In genomic region chr22:19275513-19275912, GRCh38 we compare ENCODE assay signal across 24 cellular contexts.
"Had no signal": no experiment of that assay in that cellular context is flagged by ENCODE, and none has a peak within 500 bp of the region (broad histone marks: within the 10 kb centered on the region; RNA-seq: fewer than 3 reads in every experiment).

No MANE protein-coding gene starts in this region.

- H3K4me3 Mint-ChIP-seq: activated CD4-positive, alpha-beta memory T cell treated with anti-CD3 and anti-CD28 coated beads, Interleukin-2, amount 10 ng/mL, durations not matched to agents 7 days and 5 days; activated CD4-positive, alpha-beta T cell treated with anti-CD3 and anti-CD28 coated beads, Interleukin-2, amount 10 ng/mL, durations not matched to agents 7 days and 5 days; activated naive CD4-positive, alpha-beta T cell treated with anti-CD3 and anti-CD28 coated beads, Interleukin-2, amount 50 U/mL, for 24 hours; activated naive CD8-positive, alpha-beta T cell treated with anti-CD3 and anti-CD28 coated beads, Interleukin-2, amount 50 U/mL, for 24 hours; activated T-cell treated with anti-CD3 and anti-CD28 coated beads, Interleukin-2, amount 50 U/mL, for 4 hours; activated T-helper 17 cell treated with anti-CD3 and anti-CD28 coated beads, Interleukin-2, amount 50 U/mL, for 72 hours; central memory CD8-positive, alpha-beta T cell; mesothelial cell of epicardium; naive B cell; nephron progenitor cell; T-helper 17 cell; WTC11 had no signal

- H3K4me3 ChIP-seq: pancreas, prostate gland, upper lobe of right lung had no signal

- H3K36me3 Mint-ChIP-seq: activated naive CD4-positive, alpha-beta T cell treated with anti-CD3 and anti-CD28 coated beads, Interleukin-2, amount 50 U/mL, for 24 hours; mesothelial cell of epicardium; naive B cell; WTC11 had no signal

- H3K27me3 Mint-ChIP-seq: activated CD4-positive, alpha-beta T cell treated with anti-CD3 and anti-CD28 coated beads, Interleukin-2, amount 10 ng/mL, durations not matched to agents 7 days and 5 days; activated naive CD4-positive, alpha-beta T cell treated with anti-CD3 and anti-CD28 coated beads, Interleukin-2, amount 50 U/mL, for 24 hours; activated T-helper 17 cell treated with anti-CD3 and anti-CD28 coated beads, Interleukin-2, amount 50 U/mL, for 72 hours; central memory CD8-positive, alpha-beta T cell; naive B cell had no signal

- H3K9me3 ChIP-seq: pancreas, prostate gland, upper lobe of right lung had no signal

- H3K9me3 Mint-ChIP-seq: activated CD4-positive, alpha-beta memory T cell treated with anti-CD3 and anti-CD28 coated beads, Interleukin-2, amount 10 ng/mL, durations not matched to agents 7 days and 5 days; activated CD4-positive, alpha-beta T cell treated with anti-CD3 and anti-CD28 coated beads, Interleukin-2, amount 10 ng/mL, durations not matched to agents 7 days and 5 days; activated naive CD4-positive, alpha-beta T cell treated with anti-CD3 and anti-CD28 coated beads, Interleukin-2, amount 50 U/mL, for 24 hours; activated naive CD8-positive, alpha-beta T cell treated with anti-CD3 and anti-CD28 coated beads, Interleukin-2, amount 50 U/mL, for 24 hours; activated T-cell treated with anti-CD3 and anti-CD28 coated beads, Interleukin-2, amount 50 U/mL, for 4 hours; activated T-helper 17 cell treated with anti-CD3 and anti-CD28 coated beads, Interleukin-2, amount 50 U/mL, for 72 hours; central memory CD8-positive, alpha-beta T cell; mesothelial cell of epicardium; naive B cell; nephron progenitor cell; WTC11 had no signal

- H3K27me3 ChIP-seq: pancreas, upper lobe of right lung had no signal

- H3K4me1 ChIP-seq: pancreas, upper lobe of right lung had no signal

- H3K27ac Mint-ChIP-seq: activated CD4-positive, alpha-beta memory T cell treated with anti-CD3 and anti-CD28 coated beads, Interleukin-2, amount 10 ng/mL, durations not matched to agents 7 days and 5 days; activated CD4-positive, alpha-beta T cell treated with anti-CD3 and anti-CD28 coated beads, Interleukin-2, amount 10 ng/mL, durations not matched to agents 7 days and 5 days; activated naive CD4-positive, alpha-beta T cell treated with anti-CD3 and anti-CD28 coated beads, Interleukin-2, amount 50 U/mL, for 24 hours; activated naive CD8-positive, alpha-beta T cell treated with anti-CD3 and anti-CD28 coated beads, Interleukin-2, amount 50 U/mL, for 24 hours; activated T-helper 17 cell treated with anti-CD3 and anti-CD28 coated beads, Interleukin-2, amount 50 U/mL, for 72 hours; mesothelial cell of epicardium; T-helper 17 cell had no signal

- H3K36me3 ChIP-seq: pancreas, prostate gland, upper lobe of right lung had no signal

- H3K4me1 Mint-ChIP-seq: activated CD4-positive, alpha-beta memory T cell treated with anti-CD3 and anti-CD28 coated beads, Interleukin-2, amount 10 ng/mL, durations not matched to agents 7 days and 5 days; activated CD4-positive, alpha-beta T cell treated with anti-CD3 and anti-CD28 coated beads, Interleukin-2, amount 10 ng/mL, durations not matched to agents 7 days and 5 days; activated naive CD4-positive, alpha-beta T cell treated with anti-CD3 and anti-CD28 coated beads, Interleukin-2, amount 50 U/mL, for 24 hours; activated naive CD8-positive, alpha-beta T cell treated with anti-CD3 and anti-CD28 coated beads, Interleukin-2, amount 50 U/mL, for 24 hours; activated T-helper 17 cell treated with anti-CD3 and anti-CD28 coated beads, Interleukin-2, amount 50 U/mL, for 72 hours; central memory CD8-positive, alpha-beta T cell; naive B cell had no signal

- DNase-seq: activated CD4-positive, alpha-beta memory T cell treated with anti-CD3 and anti-CD28 coated beads, Interleukin-2, amount 10 ng/mL, durations not matched to agents 7 days and 5 days; activated CD4-positive, alpha-beta T cell treated with anti-CD3 and anti-CD28 coated beads for 1 hour; activated CD4-positive, alpha-beta T cell treated with anti-CD3 and anti-CD28 coated beads, Interleukin-2, amount 10 ng/mL, durations not matched to agents 7 days and 5 days; activated naive CD8-positive, alpha-beta T cell treated with anti-CD3 and anti-CD28 coated beads, Interleukin-2, amount 50 U/mL, for 24 hours; activated T-cell treated with anti-CD3 and anti-CD28 coated beads, Interleukin-2, amount 50 U/mL, for 4 hours; dermis blood vessel endothelial cell; effector CD8-positive, alpha-beta T cell; hippocampal formation; left colon; mammary epithelial cell; naive B cell; nephron progenitor cell; pancreas; stimulated activated CD4-positive, alpha-beta T cell treated with anti-CD3 and anti-CD28 coated beads, Interleukin-2, amount 100 ng/mL, for 48 hours; stimulated activated naive CD4-positive, alpha-beta T cell treated with Interleukin-2 at 50 U/mL for 16 hours; T-helper 17 cell; T1000; upper lobe of right lung had no signal

- H3K27ac ChIP-seq: pancreas, prostate gland, upper lobe of right lung had no signal
